Comparison of ENCODE assay signal across 23 cellular contexts in genomic region chr3:184532940-184533732, GRCh38. TPM values are rescaled to one million over a fixed set of nuclear protein-coding genes. Genes with fewer than 3 reads are reported as not detected.
"Had no signal": no experiment of that assay in that cellular context is flagged by ENCODE, and none has a peak within 500 bp of the region (broad histone marks: within the 10 kb centered on the region; RNA-seq: fewer than 3 reads in every experiment).

No MANE protein-coding gene starts in this region.

- H3K9me3 ChIP-seq: esophagus squamous epithelium, prostate gland, suprapubic skin, transverse colon had no signal

- H3K4me3 Mint-ChIP-seq: activated B cell treated with CpG ODN at 0.5 μM for 24 hours; activated CD4-positive, alpha-beta memory T cell treated with anti-CD3 and anti-CD28 coated beads for 36 hours; activated naive CD8-positive, alpha-beta T cell; dendritic cell treated with granulocyte-macrophage colony-stimulating factor and Interleukin-4, amounts not matched to agents 40 ng/mL and 50 ng/mL, for 4 days; neural crest cell; stimulated activated naive CD8-positive, alpha-beta T cell treated with anti-CD3 and anti-CD28 coated beads, Interleukin-15, amount 100 ng/mL, for 72 hours; T-cell had no signal

- H3K27ac Mint-ChIP-seq: activated B cell treated with CpG ODN at 0.5 μM for 24 hours; activated CD4-positive, alpha-beta memory T cell treated with anti-CD3 and anti-CD28 coated beads for 36 hours; activated naive CD8-positive, alpha-beta T cell; stimulated activated naive CD8-positive, alpha-beta T cell treated with anti-CD3 and anti-CD28 coated beads, Interleukin-15, amount 100 ng/mL, for 72 hours; T-cell had no signal

- H3K9me3 Mint-ChIP-seq: activated B cell treated with CpG ODN at 0.5 μM for 24 hours; activated CD4-positive, alpha-beta memory T cell treated with anti-CD3 and anti-CD28 coated beads for 36 hours; dendritic cell treated with granulocyte-macrophage colony-stimulating factor and Interleukin-4, amounts not matched to agents 40 ng/mL and 50 ng/mL, for 4 days; neural crest cell; stimulated activated naive CD8-positive, alpha-beta T cell treated with anti-CD3 and anti-CD28 coated beads, Interleukin-15, amount 100 ng/mL, for 72 hours; T-cell had no signal

- DNase-seq: activated B cell treated with CpG ODN at 0.5 μM for 24 hours; activated CD4-positive, alpha-beta memory T cell treated with anti-CD3 and anti-CD28 coated beads for 36 hours; activated CD4-positive, alpha-beta T cell treated with anti-CD3 and anti-CD28 coated beads for 4 hours; effector CD8-positive, alpha-beta T cell; esophagus squamous epithelium; islet precursor cell; midbrain; right cardiac atrium; small intestine; stimulated activated CD4-positive, alpha-beta T cell treated with anti-CD3 and anti-CD28 coated beads, Interleukin-4, amount 100 ng/mL, for 1 hour; stimulated activated naive CD8-positive, alpha-beta T cell treated with anti-CD3 and anti-CD28 coated beads, Interleukin-15, amount 100 ng/mL, for 72 hours; T-cell; transverse colon had no signal

- H3K4me3 ChIP-seq: esophagus squamous epithelium, hepatocyte, lung, prostate gland, SK-N-MC, suprapubic skin, transverse colon had no signal

- H3K4me1 ChIP-seq: esophagus squamous epithelium, prostate gland, suprapubic skin, transverse colon had no signal

- H3K36me3 Mint-ChIP-seq: activated CD4-positive, alpha-beta memory T cell treated with anti-CD3 and anti-CD28 coated beads for 36 hours; activated naive CD8-positive, alpha-beta T cell; T-cell had no signal

- H3K36me3 ChIP-seq: esophagus squamous epithelium, prostate gland, suprapubic skin, transverse colon had no signal

- H3K27ac ChIP-seq: esophagus squamous epithelium, hepatocyte, prostate gland, SK-N-MC, suprapubic skin, transverse colon had no signal

- H3K4me1 Mint-ChIP-seq: activated B cell treated with CpG ODN at 0.5 μM for 24 hours; stimulated activated naive CD8-positive, alpha-beta T cell treated with anti-CD3 and anti-CD28 coated beads, Interleukin-15, amount 100 ng/mL, for 72 hours; T-cell had no signal

- ATAC-seq: left lobe of liver; right cardiac atrium; stimulated activated naive CD8-positive, alpha-beta T cell treated with anti-CD3 and anti-CD28 coated beads, Interleukin-15, amount 100 ng/mL, for 72 hours; T-cell had no signal

RNA-seq across cellular contexts. Expression of gene EPHB3, which starts 28.4 kb away (rescaled TPM):
- total RNA-seq: endothelial cell of umbilical vein had no signal
